ENCODE assay signal across 18 cellular contexts in the genomic region with DNA sequence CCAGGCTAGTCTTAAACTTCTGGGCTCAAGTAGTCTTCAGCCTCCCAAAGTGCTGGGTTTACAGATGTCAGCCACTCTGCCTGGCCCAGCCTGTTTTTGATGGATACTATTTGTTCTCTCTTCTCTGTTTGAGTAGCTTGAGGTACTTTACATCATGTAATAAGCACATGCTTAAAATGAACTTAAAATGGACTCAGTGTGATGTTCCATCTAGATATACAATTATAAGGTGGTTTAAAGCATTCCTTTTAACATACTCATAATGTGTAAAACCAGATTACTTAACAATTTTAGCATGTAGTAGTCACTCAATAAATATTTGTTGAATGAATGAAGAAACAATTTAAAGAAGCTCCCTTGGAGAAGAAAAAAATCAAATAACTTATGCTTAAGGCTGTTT. TPM values are rescaled to one million over a fixed set of nuclear protein-coding genes. Genes with fewer than 3 reads are reported as not detected.
A peak's percentile ranks its signal among the peaks of the same experiment; 100 is the strongest.
DNase-seq lines count a peak whose midpoint lies in the region; FAIRE-seq and TF ChIP-seq lines count a peak whose summit lies in the region.
"Had no signal": no experiment of that assay in that cellular context is flagged by ENCODE, and none has a peak within 500 bp of the region (broad histone marks: within the 10 kb centered on the region; RNA-seq: fewer than 3 reads in every experiment).

No MANE protein-coding gene starts in this region.

- H3F3A ChIP-seq in GM23248 (ENCODE audit: insufficient read depth): peaks cover 50% of the 10 kb centered on the region

- H3K27me3 Mint-ChIP-seq in activated CD4-positive, alpha-beta T cell treated with anti-CD3 and anti-CD28 coated beads, Interleukin-2, amount 10 ng/mL, durations not matched to agents 24 days and 14 days: peaks cover 4% of the 10 kb centered on the region

- intact Hi-C loops in activated CD4-positive, alpha-beta T cell treated with anti-CD3 and anti-CD28 coated beads, Interleukin-2, amount 10 ng/mL, durations not matched to agents 24 days and 14 days (cut with micrococcal nuclease): no loop called here

- peaks cover 7% of the 10 kb centered on the region for H3K4me1 Mint-ChIP-seq in activated CD4-positive, alpha-beta T cell treated with anti-CD3 and anti-CD28 coated beads, Interleukin-2, amount 10 ng/mL, durations not matched to agents 24 days and 14 days

- H3K4me1 ChIP-seq in GM23248 (ENCODE audit: insufficient read depth) (peaks cover 56% of the 10 kb centered on the region), fibroblast of lung (ENCODE audit: control insufficient read depth, extremely low read depth, insufficient read depth, low read length) (peaks cover 20% of the 10 kb centered on the region)
- H3K4me1 ChIP-seq: BE2C had no signal

- H3K27me3 ChIP-seq in GM23248 (replicated peaks; ENCODE audit: insufficient read depth): no peaks in the 10 kb centered on the region
- H3K27me3 ChIP-seq in fibroblast of lung (ENCODE audit: control insufficient read depth, insufficient read depth, low read length): no peaks in the 10 kb centered on the region
- H3K27me3 ChIP-seq: BE2C had no signal

- no peaks in the 10 kb centered on the region for H3K36me3 Mint-ChIP-seq in activated CD4-positive, alpha-beta T cell treated with anti-CD3 and anti-CD28 coated beads, Interleukin-2, amount 10 ng/mL, durations not matched to agents 24 days and 14 days (ENCODE audit: low read depth)

- peak overlapping the region; percentile 69 for H3K4me2 ChIP-seq in GM23248 (ENCODE audit: unreplicated experiment)
- H3K4me2 ChIP-seq in fibroblast of lung (ENCODE audit: extremely low read depth, insufficient read depth, low read length): peak overlapping the region; percentile 35

- H3K79me2 ChIP-seq in GM23248 (ENCODE audit: insufficient read depth) (peaks cover 61% of the 10 kb centered on the region), fibroblast of lung (ENCODE audit: control insufficient read depth, insufficient read depth, low read length) (peaks cover 5% of the 10 kb centered on the region)

- no peak overlapping the region for H3K9ac ChIP-seq in GM23248
- no peak overlapping the region for H3K9ac ChIP-seq in fibroblast of lung (ENCODE audit: insufficient read depth, low read length)
- H3K9ac ChIP-seq: parathyroid adenoma had no signal

- H3K9me2 ChIP-seq in GM23248 (ENCODE audit: insufficient read depth): no peaks in the 10 kb centered on the region

- FAIRE-seq in frontal cortex (lab: Jason Lieb, UNC): no peak

- no peaks in the 10 kb centered on the region for H3K9me3 Mint-ChIP-seq in activated CD4-positive, alpha-beta T cell treated with anti-CD3 and anti-CD28 coated beads, Interleukin-2, amount 10 ng/mL, durations not matched to agents 24 days and 14 days

- no peak for TF ChIP-seq CTCF in fibroblast of lung (conservative IDR thresholded peaks at IDR 0.05 in 1 of 2, IDR thresholded peaks at IDR 0.05 in 1 of 2; ENCODE audit: low read depth in 1 of 2, low read length in 2 of 2)

- in situ Hi-C loops in GM23248 (cut with MboI): no loop called here

- H3K9me3 ChIP-seq in GM23248 (ENCODE audit: low read depth) (no peaks in the 10 kb centered on the region), fibroblast of lung (ENCODE audit: control insufficient read depth, insufficient read depth, low read depth, low read length) (no peaks in the 10 kb centered on the region)
- H3K9me3 ChIP-seq: BE2C had no signal

- no peaks in the 10 kb centered on the region for H4K20me1 ChIP-seq in GM23248 (ENCODE audit: insufficient read depth)
- no peaks in the 10 kb centered on the region for H4K20me1 ChIP-seq in fibroblast of lung (ENCODE audit: control insufficient read depth, extremely low read depth, insufficient read depth, low read length)

- DNase-seq in GM23248 (peak; percentile 74), RPMI7951 (ENCODE audit: low read depth) (peak; percentile 48), fibroblast of lung (ENCODE audit: low read depth in 2 of 2) (peak; percentile 8 to 80), renal cortical epithelial cell (ENCODE audit: low read depth) (peak; percentile 56), pons (ENCODE audit: low spot score) (no peak), frontal cortex (ENCODE audit: low spot score in 2 of 2) (no peak), NCI-H2171 (lab: John Stamatoyannopoulos, UW) (no peak)
- no peak for DNase-seq in activated CD4-positive, alpha-beta T cell treated with anti-CD3 and anti-CD28 coated beads, Interleukin-2, amount 10 ng/mL, durations not matched to agents 24 days and 14 days
- DNase-seq: activated CD4-positive, CD25-positive, alpha-beta regulatory T cell; activated gamma-delta T cell; aorta; BE2C; DMS153; MV-4-11; NCI-H2029 treated with DMSO at 0.1 percent for 48 hours; NCI-H69; stimulated activated CD4-positive, alpha-beta T cell treated with anti-CD3 and anti-CD28 coated beads, Interleukin-12 subunit alpha, Interleukin-12 subunit beta, amount 100 ng/mL, for 4 hours had no signal

- no peaks in the 10 kb centered on the region for H3K36me3 ChIP-seq in GM23248 (ENCODE audit: low read depth)
- no peaks in the 10 kb centered on the region for H3K36me3 ChIP-seq in fibroblast of lung (ENCODE audit: control insufficient read depth, insufficient read depth, low read length)
- H3K36me3 ChIP-seq: BE2C had no signal

- no peak overlapping the region for H3K27ac Mint-ChIP-seq in activated CD4-positive, alpha-beta T cell treated with anti-CD3 and anti-CD28 coated beads, Interleukin-2, amount 10 ng/mL, durations not matched to agents 24 days and 14 days

- peak overlapping the region; percentile 17; the same call in 1 of the 2 replicates for H3K4me3 ChIP-seq in GM23248
- no peak overlapping the region for H3K4me3 ChIP-seq in fibroblast of lung (replicated peaks in 1 of 4; ENCODE audit: control extremely low read depth in 1 of 4, insufficient read depth in 1 of 4, low read depth in 3 of 4, low read length in 4 of 4)

- H2AFZ ChIP-seq in GM23248: no peak overlapping the region
- no peak overlapping the region for H2AFZ ChIP-seq in fibroblast of lung (ENCODE audit: low read length)
- H2AFZ ChIP-seq: parathyroid adenoma had no signal

- H3K27ac ChIP-seq in GM23248 (peak overlapping the region; percentile 53), fibroblast of lung (ENCODE audit: insufficient read depth, low read length) (peak overlapping the region; percentile 60)
- H3K27ac ChIP-seq: parathyroid adenoma had no signal

- no peak overlapping the region for H3K4me3 Mint-ChIP-seq in activated CD4-positive, alpha-beta T cell treated with anti-CD3 and anti-CD28 coated beads, Interleukin-2, amount 10 ng/mL, durations not matched to agents 24 days and 14 days

RNA-seq across cellular contexts. Expression of a gene that starts 9.6 kb away (rescaled TPM):
- total RNA-seq in GM23248 (2014; rRNA removed; shearing (Covaris generic)): 62.8 and 77.4 TPM in 2 replicates
- 29.4 and 30.9 TPM in 2 replicates for polyA plus RNA-seq in GM23248 (2016; fragmentation: Nextera tagmentation; extraction: Ambion mirVana)
- 31.2 and 51.8 TPM in 2 replicates for total RNA-seq in RPMI7951 (2014; rRNA removed; shearing (Covaris generic))
- 42.9 and 87.0 TPM in 2 replicates for total RNA-seq in fibroblast of lung
- 61.9 and 86.6 TPM in 2 replicates for polyA plus RNA-seq in fibroblast of lung
- polyA plus RNA-seq in fibroblast of lung (2012): 31.3 and 36.9 TPM in 2 replicates
- polyA minus RNA-seq in fibroblast of lung (ENCODE audit: low replicate concordance): 50.7 and 73.9 TPM in 2 replicates
- 103 and 263 TPM in 2 replicates for total RNA-seq in renal cortical epithelial cell
- 102 TPM for total RNA-seq in frontal cortex
- 6.8 and 11.5 TPM in 2 replicates for total RNA-seq in activated CD4-positive, alpha-beta T cell treated with anti-CD3 and anti-CD28 coated beads, Interleukin-2, amount 10 ng/mL, durations not matched to agents 24 days and 14 days

Comparison
In these comparisons a context has a peak if more than half of its experiments do, and no peak if none do; other contexts are left out.
1. DNase-seq: peak in GM23248 (single experiment), RPMI7951 (single experiment), fibroblast of lung (2 of 2) and renal cortical epithelial cell (single experiment); none in pons (single experiment), frontal cortex (0 of 2), NCI-H2171 (single experiment) and activated CD4-positive, alpha-beta T cell treated with anti-CD3 and anti-CD28 coated beads, Interleukin-2, amount 10 ng/mL, durations not matched to agents 24 days and 14 days (single experiment).